In genomic region chr4:172819353-172819752, GRCh38 we compare ENCODE assay signal across 25 cellular contexts.
DNase-seq lines count a peak whose midpoint lies in the region; ATAC-seq and TF ChIP-seq lines count a peak whose summit lies in the region.
"Had no signal": no experiment of that assay in that cellular context is flagged by ENCODE, and none has a peak within 500 bp of the region (broad histone marks: within the 10 kb centered on the region; RNA-seq: fewer than 3 reads in every experiment).

No MANE protein-coding gene starts in this region.

- no peaks in the 10 kb centered on the region for H3K9me3 ChIP-seq in lower lobe of right lung
- H3K9me3 ChIP-seq: BE2C, esophagus muscularis mucosa, mucosa of descending colon, spleen had no signal

- no peak overlapping the region for H3K27ac ChIP-seq in lower lobe of right lung
- H3K27ac ChIP-seq: esophagus muscularis mucosa, spleen, WERI-Rb-1 had no signal

- intact Hi-C loops in lower lobe of right lung (cut with DNase I) (no loop called here), posterior cingulate gyrus (cut with DNase I) (no loop called here)

- no peak overlapping the region for H3K4me3 ChIP-seq in lower lobe of right lung
- H3K4me3 ChIP-seq: esophagus muscularis mucosa, mucosa of descending colon, spleen had no signal

- DNase-seq in NOMO-1 treated with DMSO at 0.1 percent for 48 hours (lab: John Stamatoyannopoulos, UW; ENCODE audit: unreplicated experiment) = peak; percentile 16
- DNase-seq in NOMO-1 (lab: John Stamatoyannopoulos, UW; ENCODE audit: unreplicated experiment in 2 of 2) = no peak
- DNase-seq in OCI-M1 (lab: John Stamatoyannopoulos, UW) = peak; percentile 79
- no peak for DNase-seq in lower lobe of right lung
- no peak for DNase-seq in pons (ENCODE audit: low spot score)
- DNase-seq in posterior cingulate gyrus = no peak
- DNase-seq in NCI-H1105 (lab: John Stamatoyannopoulos, UW) = no peak
- DNase-seq: 8988T; activated CD4-positive, alpha-beta T cell treated with anti-CD3 and anti-CD28 coated beads, Interleukin-2, amount 50 U/mL, for 48 hours; activated naive CD4-positive, alpha-beta T cell; activated T-cell treated with anti-CD3 and anti-CD28 coated beads, Interleukin-2, amount 50 U/mL, for 1 hour; BE2C; Calu3; cerebellar nuclear complex; effector CD4-positive, alpha-beta T cell; mucosa of descending colon; NCI-H1092 treated with DMSO at 0.1 percent for 48 hours; NCI-H526; SIG-M5; spleen; stimulated activated CD4-positive, alpha-beta T cell treated with anti-CD3 and anti-CD28 coated beads, Interleukin-4, amount 100 ng/mL, for 4 hours; T-helper 1 cell; WERI-Rb-1 had no signal

- no peaks in the 10 kb centered on the region for H3K27me3 ChIP-seq in lower lobe of right lung (ENCODE audit: low read depth)
- H3K27me3 ChIP-seq: BE2C, esophagus muscularis mucosa, spleen had no signal

- H3K36me3 ChIP-seq in lower lobe of right lung = no peaks in the 10 kb centered on the region
- H3K36me3 ChIP-seq: BE2C, esophagus muscularis mucosa, spleen, WERI-Rb-1 had no signal

- ATAC-seq in HG03159 (IDR thresholded peaks at IDR 0.05; ENCODE audit: unreplicated experiment) (peak; percentile 42), lower lobe of right lung (no peak)
- ATAC-seq: mucosa of descending colon had no signal

- no peak for TF ChIP-seq CTCF in lower lobe of right lung (IDR thresholded peaks at IDR 0.05)

- H3K4me1 ChIP-seq in lower lobe of right lung = no peaks in the 10 kb centered on the region
- H3K4me1 ChIP-seq: esophagus muscularis mucosa, spleen had no signal

Comparison
In these comparisons a context has a peak if more than half of its experiments do, and no peak if none do; other contexts are left out.
1. DNase-seq: peak in NOMO-1 treated with DMSO at 0.1 percent for 48 hours (single experiment) and OCI-M1 (single experiment); none in NOMO-1 (0 of 2), lower lobe of right lung (single experiment), pons (single experiment), posterior cingulate gyrus (0 of 10) and NCI-H1105 (single experiment).